ENCODE assay signal across 14 cellular contexts in genomic region chr12:661720-662486, GRCh38. TPM values are rescaled to one million over a fixed set of nuclear protein-coding genes. Genes with fewer than 3 reads are reported as not detected.
DNase-seq lines count a peak whose midpoint lies in the region; ATAC-seq, FAIRE-seq and TF ChIP-seq lines count a peak whose summit lies in the region.
"Had no signal": no experiment of that assay in that cellular context is flagged by ENCODE, and none has a peak within 500 bp of the region (broad histone marks: within the 10 kb centered on the region; RNA-seq: fewer than 3 reads in every experiment).

No MANE protein-coding gene starts in this region.

- H3K36me3 ChIP-seq in OCI-LY3 (replicated peaks; ENCODE audit: low read depth, low read length) (peaks cover 5% of the 10 kb centered on the region), esophagus (ENCODE audit: control insufficient read depth in 2 of 2, insufficient read depth in 2 of 2, low read length in 1 of 2) (no peaks in the 10 kb centered on the region), osteoblast (ENCODE audit: insufficient read depth, low read length) (no peaks in the 10 kb centered on the region)
- H3K36me3 ChIP-seq: sigmoid colon had no signal

- DNase-seq in CD4-positive, alpha-beta T cell = no peak
- DNase-seq in osteoblast (ENCODE audit: insufficient read length, low spot score, missing footprints) (peak; percentile 47), H54 (ENCODE audit: insufficient read length, low spot score) (no peak)
- no peak for DNase-seq in activated CD8-positive, alpha-beta memory T cell treated with anti-CD3 and anti-CD28 coated beads, Interleukin-2, amount 50 U/mL, for 4 hours
- DNase-seq: amniotic stem cell, NCI-H1417, NCI-H526 treated with DMSO at 0.1 percent for 48 hours, sigmoid colon had no signal

- no peak for TF ChIP-seq CTCF in CD4-positive, alpha-beta T cell (IDR thresholded peaks at IDR 0.05)
- TF ChIP-seq CTCF in OCI-LY3 (IDR thresholded peaks at IDR 0.05; ENCODE audit: low read depth, low read length) (no peak), osteoblast (IDR thresholded peaks at IDR 0.05; ENCODE audit: extremely low read depth, low read depth, low read length) (no peak)

- 83 to 86% methylated on average over 11 of the region's 11 CpGs for WGBS in esophagus, 2 donors

- POLR2A ChIA-PET in CD4-positive, alpha-beta T cell (lab: Charles Lee) = interaction anchor here (0.5 to 7.0 kb wide), 9 partner anchors 10 to 90 kb away, joined by 3 to 56 read pairs (median 4); partner anchors contain the start of gene WNK1

- CTCF ChIA-PET in CD4-positive, alpha-beta T cell (lab: Charles Lee) = interaction anchor here (1.3 to 1.8 kb wide), 5 partner anchors 11 to 89 kb away, joined by 4 to 5 read pairs (median 5); no protein-coding TSS in a partner anchor

- H3K27ac Mint-ChIP-seq in CD4-positive, alpha-beta T cell = peak overlapping the region; percentile 63

- H3K27ac ChIP-seq in CD4-positive, alpha-beta T cell (ENCODE audit: low read depth, low read length) = no peak overlapping the region
- H3K27ac ChIP-seq in OCI-LY3 (ENCODE audit: low read length) = peak overlapping the region; percentile 34; the same call in 1 of the 2 replicates
- peak overlapping the region; percentile 6 to 40 for H3K27ac ChIP-seq in esophagus (ENCODE audit: low read depth in 2 of 2, low read length in 1 of 2)
- no peak overlapping the region for H3K27ac ChIP-seq in osteoblast (ENCODE audit: low read depth, low read length)
- H3K27ac ChIP-seq: SK-N-MC had no signal

- FAIRE-seq in H54 (lab: Jason Lieb, UNC) = no peak
- FAIRE-seq: endometrium had no signal

- no peak for TF ChIP-seq POLR2A in H54 (IDR thresholded peaks at IDR 0.05; ENCODE audit: low read depth, low read length)

- H3K79me2 ChIP-seq in OCI-LY3 (ENCODE audit: low read length) (no peaks in the 10 kb centered on the region), osteoblast (ENCODE audit: insufficient read depth, low read length) (no peaks in the 10 kb centered on the region)

- H3K27me3 ChIP-seq in CD4-positive, alpha-beta T cell (ENCODE audit: control insufficient read depth, insufficient read depth, low read length) = no peaks in the 10 kb centered on the region
- H3K27me3 ChIP-seq in OCI-LY3 (ENCODE audit: low read depth, low read length) (no peaks in the 10 kb centered on the region), esophagus (ENCODE audit: control insufficient read depth in 1 of 2, insufficient read depth in 2 of 2, low read length in 2 of 2) (no peaks in the 10 kb centered on the region), osteoblast (ENCODE audit: insufficient read depth, low read length) (no peaks in the 10 kb centered on the region)
- H3K27me3 ChIP-seq: sigmoid colon had no signal

- peak overlapping the region; percentile 84 for H3K4me3 Mint-ChIP-seq in CD4-positive, alpha-beta T cell

- H3K27me3 Mint-ChIP-seq in CD4-positive, alpha-beta T cell = no peaks in the 10 kb centered on the region

- H3K4me3 ChIP-seq in OCI-LY3 (ENCODE audit: low read length) (peak overlapping the region; percentile 72), esophagus (ENCODE audit: low read depth in 1 of 2, low read length in 2 of 2) (no peak overlapping the region), osteoblast (ENCODE audit: insufficient read depth, low read length) (peak overlapping the region; percentile 67)
- H3K4me3 ChIP-seq: SK-N-MC had no signal

- H4K20me1 ChIP-seq in OCI-LY3 (ENCODE audit: insufficient read depth, low read length) = no peaks in the 10 kb centered on the region
- H4K20me1 ChIP-seq in osteoblast (ENCODE audit: insufficient read depth, low read length) = no peaks in the 10 kb centered on the region

- H3K36me3 Mint-ChIP-seq in CD4-positive, alpha-beta T cell (ENCODE audit: low read depth) = no peaks in the 10 kb centered on the region

- H3K4me1 ChIP-seq in OCI-LY3 (ENCODE audit: low read length) (peaks cover 74% of the 10 kb centered on the region), esophagus (ENCODE audit: control insufficient read depth in 2 of 2, insufficient read depth in 2 of 2, low read length in 1 of 2) (peaks cover 0 to 6% of the 10 kb centered on the region in 2 donors), osteoblast (ENCODE audit: insufficient read depth, low read length) (peaks cover 5% of the 10 kb centered on the region)

- H3K4me2 ChIP-seq in OCI-LY3 (ENCODE audit: low read length) (peak overlapping the region; percentile 74), osteoblast (ENCODE audit: insufficient read depth, low read length) (peak overlapping the region; percentile 91)

- no peak for ATAC-seq in CD4-positive, alpha-beta T cell (ENCODE audit: poor library complexity)
- no peak for ATAC-seq in HG02885 (IDR thresholded peaks at IDR 0.05; ENCODE audit: poor library complexity, unreplicated experiment)
- no peak for ATAC-seq in HG02678 (IDR thresholded peaks at IDR 0.05; ENCODE audit: unreplicated experiment)

- peaks cover 54% of the 10 kb centered on the region for H3K4me1 Mint-ChIP-seq in CD4-positive, alpha-beta T cell (ENCODE audit: low read depth)

- H3K9me3 ChIP-seq in CD4-positive, alpha-beta T cell (ENCODE audit: control insufficient read depth, low read length) = no peaks in the 10 kb centered on the region
- H3K9me3 ChIP-seq in OCI-LY3 (ENCODE audit: insufficient read depth, low read length) (no peaks in the 10 kb centered on the region), esophagus (ENCODE audit: control insufficient read depth in 2 of 2, insufficient read depth in 1 of 2, low read depth in 1 of 2, low read length in 1 of 2) (no peaks in the 10 kb centered on the region), osteoblast (ENCODE audit: low read depth, low read length) (no peaks in the 10 kb centered on the region)
- H3K9me3 ChIP-seq: sigmoid colon had no signal

- no peak overlapping the region for H3K9ac ChIP-seq in OCI-LY3 (ENCODE audit: low read length)

- intact Hi-C loops in CD4-positive, alpha-beta T cell (cut with DNase I, micrococcal nuclease) = loop anchor here in 1 of 2 experiments (2.0 to 10.0 kb wide), 3 partner anchors 53 to 150 kb away; no protein-coding TSS in a partner anchor

- no peaks in the 10 kb centered on the region for H3K9me3 Mint-ChIP-seq in CD4-positive, alpha-beta T cell

- H2AFZ ChIP-seq in OCI-LY3 (ENCODE audit: low read depth, low read length) = no peak overlapping the region
- H2AFZ ChIP-seq in osteoblast (ENCODE audit: low read length) = peak overlapping the region; percentile 84

RNA-seq across cellular contexts. Expression of gene NINJ2, which starts 1.3 kb away (rescaled TPM):
- total RNA-seq in CD4-positive, alpha-beta T cell = 1 to 10 TPM; 1.1 to 3.4 TPM
- polyA plus RNA-seq in esophagus = 10 to 100 TPM in 1 of 2 donors, 1 to 10 TPM in 1; 3.3 to 10.9 TPM
- total RNA-seq in osteoblast = 2.9 and 5.8 TPM in 2 replicates

Comparison
In these comparisons a context has a peak if more than half of its experiments do, and no peak if none do; other contexts are left out.
1. H3K27ac ChIP-seq: peak in OCI-LY3 (single experiment) and esophagus (2 of 2); none in CD4-positive, alpha-beta T cell (single experiment) and osteoblast (single experiment).
2. H3K4me3 ChIP-seq: peak in OCI-LY3 (single experiment) and osteoblast (single experiment); none in esophagus (0 of 2).